Comparison of ENCODE assay signal across 13 cellular contexts in genomic region chr12:77947746-77948145, GRCh38.
DNase-seq lines count a peak whose midpoint lies in the region; ATAC-seq and TF ChIP-seq lines count a peak whose summit lies in the region.
"Had no signal": no experiment of that assay in that cellular context is flagged by ENCODE, and none has a peak within 500 bp of the region (broad histone marks: within the 10 kb centered on the region; RNA-seq: fewer than 3 reads in every experiment).

No MANE protein-coding gene starts in this region.

- peak overlapping the region; percentile 89; the same call in 1 of the 2 replicates for H3K4ac ChIP-seq in IMR-90 (ENCODE audit: low read depth, low read length)

- peak overlapping the region; percentile 83 for H3K14ac ChIP-seq in IMR-90 (replicated peaks; ENCODE audit: low read depth, low read length)

- POLR2A ChIA-PET in IMR-90 (lab: Charles Lee; ENCODE audit: unreplicated experiment) (no interaction called here), SK-N-SH (lab: Yijun Ruan, JAX) (no interaction called here)

- no peak for TF ChIP-seq RAD21 in IMR-90 (IDR thresholded peaks at IDR 0.05; ENCODE audit: low read length)
- no peak for TF ChIP-seq RAD21 in SK-N-SH (IDR thresholded peaks at IDR 0.05; ENCODE audit: low read length)

- TF ChIP-seq POLR2A in IMR-90 (IDR thresholded peaks at IDR 0.05; ENCODE audit: low read depth, low read length) = no peak

- H3K79me1 ChIP-seq in IMR-90 (ENCODE audit: low read depth in 1 of 2, low read length in 2 of 2) = peaks cover 6 to 33% of the 10 kb centered on the region in 2 experiments; a peak in 3 of 4 replicates

- intact Hi-C loops in IMR-90 (cut with micrococcal nuclease) (loop anchor here (10.0 kb wide), 1 partner anchor 883 kb away; the partner anchor contains the start of gene E2F7), posterior cingulate gyrus (cut with DNase I) (no loop called here)

- peak overlapping the region; percentile 96 for H2BK120ac ChIP-seq in IMR-90 (ENCODE audit: low read depth, low read length)

- dilution Hi-C loops in IMR-90 (cut with HindIII; ENCODE audit: low sequenced_read_pairs, unreplicated experiment) = no loop called here

- peak overlapping the region; percentile 61; the same call in 1 of the 2 replicates for H2AK5ac ChIP-seq in IMR-90 (ENCODE audit: low read depth, low read length)

- H4K20me1 ChIP-seq in IMR-90 (ENCODE audit: insufficient read depth, low read length) (no peaks in the 10 kb centered on the region), SK-N-SH (ENCODE audit: insufficient read depth) (no peaks in the 10 kb centered on the region)

- H3K9ac ChIP-seq in IMR-90 (ENCODE audit: low read depth, low read length) (no peak overlapping the region; the same call in 1 of the 2 replicates), SK-N-SH (no peak overlapping the region), skeletal muscle satellite cell (ENCODE audit: low read depth, low read length) (no peak overlapping the region)

- H2AFZ ChIP-seq in IMR-90 (replicated peaks; ENCODE audit: low read length, poor library complexity) = no peak overlapping the region
- H2AFZ ChIP-seq in SK-N-SH (ENCODE audit: low read depth) = peak overlapping the region; percentile 63; the same call in 1 of the 2 replicates

- no peak for DNase-seq in IMR-90
- no peak for DNase-seq in SK-N-SH
- peak; percentile 48 for DNase-seq in kidney tubule cell (ENCODE audit: low spot score)
- no peak for DNase-seq in posterior cingulate gyrus
- no peak for DNase-seq in SJCRH30
- no peak for DNase-seq in NCI-H1417 treated with DMSO at 0.1 percent for 48 hours (lab: John Stamatoyannopoulos, UW)
- DNase-seq: C1 segment of cervical spinal cord, DMS153, H7, NCI-H1417, NCI-H2029, NCI-H524 treated with DMSO at 0.1 percent for 48 hours had no signal

- CTCF ChIA-PET in IMR-90 (lab: Yijun Ruan, JAX) (no interaction called here), SK-N-SH (lab: Yijun Ruan, JAX) (interaction anchor here (1.2 kb wide), 1 partner anchor 22 kb away, joined by 5 read pairs; no protein-coding TSS in a partner anchor)

- TF ChIP-seq EP300 in SK-N-SH (IDR thresholded peaks at IDR 0.05; ENCODE audit: borderline replicate concordance in 1 of 2, low read depth in 1 of 2, low read length in 1 of 2) = no peak

- H3K27me3 ChIP-seq in IMR-90 (ENCODE audit: control insufficient read depth, insufficient read depth, low read length) (no peaks in the 10 kb centered on the region), SK-N-SH (ENCODE audit: insufficient read depth) (no peaks in the 10 kb centered on the region), skeletal muscle satellite cell (ENCODE audit: control insufficient read depth, insufficient read depth, low read length) (no peaks in the 10 kb centered on the region), SJCRH30 (no peaks in the 10 kb centered on the region)

- no peak overlapping the region for H3K4me3 ChIP-seq in IMR-90 (ENCODE audit: insufficient read depth, low read depth, low read length)
- peak overlapping the region in 1 of 2 experiments; percentile 10; a peak in 1 of 4 replicates for H3K4me3 ChIP-seq in SK-N-SH (ENCODE audit: low read depth in 2 of 2, low read length in 1 of 2)
- H3K4me3 ChIP-seq in skeletal muscle satellite cell (ENCODE audit: low read length) = no peak overlapping the region
- H3K4me3 ChIP-seq in SJCRH30 = no peak overlapping the region

- peaks cover 23% of the 10 kb centered on the region for H3F3A ChIP-seq in SK-N-SH (replicated peaks; ENCODE audit: insufficient read depth)

- peak overlapping the region; percentile 55 to 79 for H4K8ac ChIP-seq in IMR-90 (ENCODE audit: low read depth in 2 of 2, low read length in 2 of 2)

- H2BK5ac ChIP-seq in IMR-90 (ENCODE audit: low read depth, low read length, poor library complexity, severe bottlenecking) = peak overlapping the region; percentile 97

- peaks cover 74% of the 10 kb centered on the region for H3K79me2 ChIP-seq in SK-N-SH (ENCODE audit: insufficient read depth)

- no peaks in the 10 kb centered on the region for H3K9me1 ChIP-seq in IMR-90 (ENCODE audit: insufficient read depth, low read length)

- H3K27ac ChIP-seq in IMR-90 (ENCODE audit: insufficient read depth, low read length) = peak overlapping the region; percentile 85
- peak overlapping the region; percentile 77 to 89; a peak in 3 of 4 replicates for H3K27ac ChIP-seq in SK-N-SH (ENCODE audit: low read depth in 2 of 2, low read length in 1 of 2)
- H3K27ac ChIP-seq in SJCRH30 = no peak overlapping the region

- peak overlapping the region; percentile 81; the same call in 1 of the 2 replicates for H3K23ac ChIP-seq in IMR-90 (ENCODE audit: low read depth, low read length)

- peak overlapping the region; percentile 84 for H2BK20ac ChIP-seq in IMR-90 (ENCODE audit: low read depth, low read length)

- in situ Hi-C loops in IMR-90 (cut with MboI; ENCODE audit: low sequenced_read_pairs) = loop anchor here (25.0 kb wide), 1 partner anchor 885 kb away; the partner anchor contains the start of gene E2F7

- peak overlapping the region; percentile 67; the same call in 2 of the 3 replicates for H2BK15ac ChIP-seq in IMR-90 (ENCODE audit: low read depth, low read length)

- no peak for ATAC-seq in IMR-90 (ENCODE audit: low read depth)

- peak overlapping the region; percentile 62 for H4K91ac ChIP-seq in IMR-90 (ENCODE audit: insufficient read depth, low read depth, low read length)

- no peaks in the 10 kb centered on the region; the same call in 1 of the 2 replicates for H3K9me3 ChIP-seq in IMR-90 (ENCODE audit: control insufficient read depth, insufficient read depth, low read length)
- H3K9me3 ChIP-seq in SK-N-SH = no peaks in the 10 kb centered on the region
- no peaks in the 10 kb centered on the region for H3K9me3 ChIP-seq in skeletal muscle satellite cell (replicated peaks; ENCODE audit: low read length)
- H3K9me3 ChIP-seq in SJCRH30 (replicated peaks) = no peaks in the 10 kb centered on the region

- H3K4me1 ChIP-seq in IMR-90 (ENCODE audit: control insufficient read depth, insufficient read depth, low read length) = peaks cover 5% of the 10 kb centered on the region; the same call in 1 of the 2 replicates
- peaks cover 0 to 11% of the 10 kb centered on the region in 2 experiments; a peak in 2 of 4 replicates for H3K4me1 ChIP-seq in SK-N-SH (ENCODE audit: control insufficient read depth in 1 of 2, insufficient read depth in 2 of 2, low read depth in 1 of 2, low read length in 1 of 2)
- peaks cover 36% of the 10 kb centered on the region for H3K4me1 ChIP-seq in skeletal muscle satellite cell (ENCODE audit: control insufficient read depth, insufficient read depth, low read length)
- no peaks in the 10 kb centered on the region; the same call in 1 of the 2 replicates for H3K4me1 ChIP-seq in SJCRH30

- H3K9me2 ChIP-seq in SK-N-SH = no peaks in the 10 kb centered on the region

- no peak for TF ChIP-seq CTCF in IMR-90 (conservative IDR thresholded peaks at IDR 0.05; ENCODE audit: low read depth, low read length)
- TF ChIP-seq CTCF in SK-N-SH (IDR thresholded peaks at IDR 0.05) = no peak

- BruUV-seq in IMR-90 (replicated peaks; lab: Mats Ljungman, UMichigan) = no TSS peak

- H3K4me2 ChIP-seq in IMR-90 (ENCODE audit: low read depth, low read length) (peak overlapping the region; percentile 75), SK-N-SH (peak overlapping the region; percentile 59), skeletal muscle satellite cell (ENCODE audit: low read length) (peak overlapping the region; percentile 73)

- peak overlapping the region; percentile 98 for H3K18ac ChIP-seq in IMR-90 (ENCODE audit: low read depth, low read length)

- H3K36me3 ChIP-seq in IMR-90 (ENCODE audit: control insufficient read depth, insufficient read depth, low read length) = peaks cover 1% of the 10 kb centered on the region; the same call in 1 of the 2 replicates
- peaks cover 3 to 20% of the 10 kb centered on the region in 2 experiments for H3K36me3 ChIP-seq in SK-N-SH (replicated peaks in 1 of 2; ENCODE audit: control insufficient read depth in 1 of 2, insufficient read depth in 2 of 2, low read length in 1 of 2)
- peaks cover 21% of the 10 kb centered on the region for H3K36me3 ChIP-seq in skeletal muscle satellite cell (ENCODE audit: insufficient read depth, low read length)
- H3K36me3 ChIP-seq in SJCRH30 = no peaks in the 10 kb centered on the region

- peak overlapping the region; percentile 56; the same call in 1 of the 2 replicates for H3K56ac ChIP-seq in IMR-90 (ENCODE audit: extremely low read depth, insufficient read depth, low read length)

- WGBS in IMR-90 (ENCODE audit: extremely low coverage in 2 of 2, insufficient read length in 1 of 2), 2 experiments = no CpG with 5 or more reads among the region's 1 CpG
- 8% methylated on average over 1 of the region's 1 CpG for WGBS in SK-N-SH (ENCODE audit: low lambda C conversion rate)

- H4K5ac ChIP-seq in IMR-90 (ENCODE audit: low read depth, low read length) = peak overlapping the region; percentile 94

- no peak overlapping the region for H2AK9ac ChIP-seq in IMR-90 (replicated peaks; ENCODE audit: low read depth, low read length, poor library complexity)

TF ChIP-seq in IMR-90, 13 proteins besides CTCF, POLR2A, EP300 and RAD21 (continues in another document):
- TF ChIP-seq USF2 (IDR thresholded peaks at IDR 0.05; ENCODE audit: low read depth, low read length) (no peak), FOS (IDR thresholded peaks at IDR 0.05; ENCODE audit: low read depth, low read length) (no peak), CEBPB (IDR thresholded peaks at IDR 0.05; ENCODE audit: low read depth, low read length) (no peak), MXI1 (IDR thresholded peaks at IDR 0.05; ENCODE audit: borderline replicate concordance, low read depth, low read length) (no peak)

TF ChIP-seq in SK-N-SH, 30 proteins besides CTCF, POLR2A, EP300 and RAD21 (continues in another document):
- TF ChIP-seq SIN3A (IDR thresholded peaks at IDR 0.05; ENCODE audit: borderline replicate concordance, low read depth, low read length) = no peak
- no peak for TF ChIP-seq RFX5 (IDR thresholded peaks at IDR 0.05; ENCODE audit: low read length)
- TF ChIP-seq, protein P1, sequence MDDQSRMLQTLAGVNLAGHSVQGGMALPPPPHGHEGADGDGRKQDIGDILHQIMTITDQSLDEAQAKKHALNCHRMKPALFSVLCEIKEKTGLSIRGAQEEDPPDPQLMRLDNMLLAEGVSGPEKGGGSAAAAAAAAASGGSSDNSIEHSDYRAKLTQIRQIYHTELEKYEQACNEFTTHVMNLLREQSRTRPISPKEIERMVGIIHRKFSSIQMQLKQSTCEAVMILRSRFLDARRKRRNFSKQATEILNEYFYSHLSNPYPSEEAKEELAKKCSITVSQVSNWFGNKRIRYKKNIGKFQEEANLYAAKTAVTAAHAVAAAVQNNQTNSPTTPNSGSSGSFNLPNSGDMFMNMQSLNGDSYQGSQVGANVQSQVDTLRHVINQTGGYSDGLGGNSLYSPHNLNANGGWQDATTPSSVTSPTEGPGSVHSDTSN (IDR thresholded peaks at IDR 0.05) = no peak
